23 cellular contexts compared by ENCODE assay signal in genomic region chr11:76717369-76717768, GRCh38. TPM values are rescaled to one million over a fixed set of nuclear protein-coding genes. Genes with fewer than 3 reads are reported as not detected.
DNase-seq lines count a peak whose midpoint lies in the region; ATAC-seq, FAIRE-seq and TF ChIP-seq lines count a peak whose summit lies in the region.
"Had no signal": no experiment of that assay in that cellular context is flagged by ENCODE, and none has a peak within 500 bp of the region (broad histone marks: within the 10 kb centered on the region; RNA-seq: fewer than 3 reads in every experiment).

No MANE protein-coding gene starts in this region.

- H4K20me1 ChIP-seq in K562 (replicated peaks; ENCODE audit: control insufficient read depth, insufficient read depth, low read length) (no peaks in the 10 kb centered on the region), neural progenitor cell (ENCODE audit: low read depth) (peaks cover 3% of the 10 kb centered on the region)

- TF ChIP-seq EP300 in K562 (IDR thresholded peaks at IDR 0.05; ENCODE audit: low read length): no peak

- no peaks in the 10 kb centered on the region for H3K9me1 ChIP-seq in K562 (ENCODE audit: control insufficient read depth, insufficient read depth, low read length)

- no peak overlapping the region for H3K56ac ChIP-seq in mesendoderm (ENCODE audit: low read length)

- 32% methylated on average over 4 of the region's 4 CpGs for WGBS in K562 (ENCODE audit: insufficient coverage, low coverage, missing lambda C conversion rate)
- WGBS in mesendoderm (ENCODE audit: extremely low coverage, insufficient coverage, low lambda C conversion rate): no CpG with 5 or more reads among the region's 4 CpGs

- H3K4me3 ChIP-seq in HEK293 (ENCODE audit: low read depth, low read length) (no peak overlapping the region), K562 (no peak overlapping the region), mesendoderm (ENCODE audit: low read length) (no peak overlapping the region), neural progenitor cell (no peak overlapping the region)
- H3K4me3 ChIP-seq: A549; BLaER1 treated with 17β-estradiol and CSF1 and Interleukin-3, amounts not matched to agents 10 nM and 100 nM had no signal

- H3K9ac ChIP-seq in K562 (ENCODE audit: insufficient read depth in 1 of 2, low read depth in 2 of 2, low read length in 2 of 2): no peak overlapping the region
- no peak overlapping the region for H3K9ac ChIP-seq in mesendoderm (ENCODE audit: low read length)
- no peak overlapping the region for H3K9ac ChIP-seq in neural progenitor cell
- H3K9ac ChIP-seq: BLaER1 treated with 17β-estradiol and CSF1 and Interleukin-3, amounts not matched to agents 10 nM and 100 nM had no signal

- H3F3A ChIP-seq in neural progenitor cell (ENCODE audit: low read depth): no peaks in the 10 kb centered on the region

- no peaks in the 10 kb centered on the region for H3K36me3 ChIP-seq in HEK293 (ENCODE audit: control insufficient read depth in 2 of 2, insufficient read depth in 1 of 2, low read length in 2 of 2)
- H3K36me3 ChIP-seq in K562 (ENCODE audit: control insufficient read depth, insufficient read depth, low read length): no peaks in the 10 kb centered on the region
- H3K36me3 ChIP-seq in mesendoderm (ENCODE audit: control insufficient read depth, insufficient read depth, low read length): no peaks in the 10 kb centered on the region
- H3K36me3 ChIP-seq in neural progenitor cell: no peaks in the 10 kb centered on the region
- H3K36me3 ChIP-seq: BLaER1 treated with 17β-estradiol and CSF1 and Interleukin-3, amounts not matched to agents 10 nM and 100 nM had no signal

- no peak overlapping the region for H2BK5ac ChIP-seq in mesendoderm (ENCODE audit: low read length)

- no peak for TF ChIP-seq RAD21 in K562 (CRISPR knock-in tag; conservative IDR thresholded peaks at IDR 0.05 in 1 of 2, IDR thresholded peaks at IDR 0.05 in 1 of 2)

- CTCF ChIA-PET in HEK293 (lab: Yijun Ruan, JAX) (interaction anchor here (0.5 to 1.6 kb wide), 3 partner anchors 19 to 319 kb away, joined by 3 read pairs; no protein-coding TSS in a partner anchor), K562 (lab: Yijun Ruan, JAX; ENCODE audit: low intra/inter-chr PET ratio) (no interaction called here)

- no peak overlapping the region for H4K8ac ChIP-seq in mesendoderm (ENCODE audit: low read depth, low read length)

- no peak overlapping the region for H3K4me3 Mint-ChIP-seq in neural progenitor cell
- H3K4me3 Mint-ChIP-seq: B cell; CD4-positive, alpha-beta T cell; CD8-positive, alpha-beta T cell had no signal

- no peak overlapping the region for H2AK5ac ChIP-seq in mesendoderm (ENCODE audit: low read length)

- no TSS peak for BruUV-seq in K562 (replicated peaks; lab: Mats Ljungman, UMichigan)

- no peaks in the 10 kb centered on the region for H3K9me3 ChIP-seq in HEK293 (ENCODE audit: control insufficient read depth, insufficient read depth, low read depth, low read length)
- H3K9me3 ChIP-seq in K562 (replicated peaks; ENCODE audit: control insufficient read depth, insufficient read depth, low read depth, low read length): no peaks in the 10 kb centered on the region
- no peaks in the 10 kb centered on the region for H3K9me3 ChIP-seq in neural progenitor cell (ENCODE audit: low read depth)
- H3K9me3 ChIP-seq: A549; BLaER1 treated with 17β-estradiol and CSF1 and Interleukin-3, amounts not matched to agents 10 nM and 100 nM; Caco-2 had no signal

- peaks cover 14% of the 10 kb centered on the region for H3K27me3 Mint-ChIP-seq in neural progenitor cell (ENCODE audit: insufficient read depth, low read depth)

- H3K27me3 ChIP-seq in K562 (ENCODE audit: control insufficient read depth in 2 of 2, insufficient read depth in 2 of 2, low read length in 2 of 2) (no peaks in the 10 kb centered on the region), mesendoderm (ENCODE audit: insufficient read depth, low read length, poor library complexity) (no peaks in the 10 kb centered on the region), neural progenitor cell (no peaks in the 10 kb centered on the region)
- H3K27me3 ChIP-seq: BLaER1 treated with 17β-estradiol and CSF1 and Interleukin-3, amounts not matched to agents 10 nM and 100 nM had no signal

- H3K27ac ChIP-seq in HEK293 (ENCODE audit: extremely low read depth, low read depth, low read length): no peak overlapping the region
- no peak overlapping the region for H3K27ac ChIP-seq in K562 (ENCODE audit: extremely low read depth, low read depth, low read length)
- no peak overlapping the region for H3K27ac ChIP-seq in mesendoderm (ENCODE audit: low read depth, low read length)
- H3K27ac ChIP-seq in neural progenitor cell: no peak overlapping the region
- H3K27ac ChIP-seq: 22Rv1; A549; BLaER1 treated with 17β-estradiol and CSF1 and Interleukin-3, amounts not matched to agents 10 nM and 100 nM; C4-2B had no signal

- DNase-seq in K562 (ENCODE audit: extremely low read depth in 1 of 4, low spot score in 3 of 4) (no peak), mesendoderm (no peak), cerebellum (ENCODE audit: low spot score) (no peak), SHP77 (lab: John Stamatoyannopoulos, UW) (no peak), neural progenitor cell (ENCODE audit: low spot score) (no peak)
- DNase-seq: AML-193; Caco-2; Calu3; CD4-positive, alpha-beta T cell; CD8-positive, alpha-beta T cell; DMS79 treated with DMSO at 0.1 percent for 48 hours; GF-D8 had no signal

- in situ Hi-C loops in K562 (cut with MboI): no loop called here

- intact Hi-C loops in K562 (cut with micrococcal nuclease): no loop called here

- H3K79me2 ChIP-seq in K562 (ENCODE audit: control insufficient read depth, insufficient read depth, low read length) (no peaks in the 10 kb centered on the region), mesendoderm (ENCODE audit: control insufficient read depth, insufficient read depth, low read length) (no peaks in the 10 kb centered on the region), neural progenitor cell (ENCODE audit: low read depth) (no peaks in the 10 kb centered on the region)

- no peaks in the 10 kb centered on the region for H3K36me3 Mint-ChIP-seq in neural progenitor cell
- H3K36me3 Mint-ChIP-seq: CD8-positive, alpha-beta T cell had no signal

- POLR2A ChIA-PET in HEK293 (lab: Yijun Ruan, JAX) (no interaction called here), K562 (lab: Yijun Ruan, JAX) (interaction anchor here (1.1 to 1.2 kb wide), 2 partner anchors 11 to 15 kb away, joined by 3 to 5 read pairs; no protein-coding TSS in a partner anchor)

- no peak for ATAC-seq in K562
- ATAC-seq: A549; CD8-positive, alpha-beta T cell had no signal

- peak overlapping the region; percentile 35 for H3K23ac ChIP-seq in mesendoderm (ENCODE audit: low read length)

- peaks cover 8% of the 10 kb centered on the region for H3K4me1 Mint-ChIP-seq in neural progenitor cell

- TF ChIP-seq CTCF in HEK293 (tag by site-specific recombination; IDR thresholded peaks at IDR 0.05) (no peak), K562 (IDR thresholded peaks at IDR 0.05 in 2 of 3, conservative IDR thresholded peaks at IDR 0.05 in 1 of 3; ENCODE audit: insufficient read depth in 2 of 3, low read depth in 1 of 3, low read length in 3 of 3) (no peak), neural progenitor cell (IDR thresholded peaks at IDR 0.05) (no peak)

- no peaks in the 10 kb centered on the region for H3K9me3 Mint-ChIP-seq in neural progenitor cell
- H3K9me3 Mint-ChIP-seq: CD4-positive, alpha-beta T cell; CD8-positive, alpha-beta T cell had no signal

- H3K18ac ChIP-seq in mesendoderm (ENCODE audit: low read length): no peak overlapping the region

- FAIRE-seq in K562 (lab: Jason Lieb, UNC): no peak
- FAIRE-seq: A549, D721Med, G401.6, GM12891, GM19239 had no signal

- no peak overlapping the region for H4K5ac ChIP-seq in mesendoderm (ENCODE audit: low read length)

- H3K4ac ChIP-seq in mesendoderm (ENCODE audit: low read depth, low read length): no peak overlapping the region

- H2AFZ ChIP-seq in K562 (ENCODE audit: low read depth, low read length) (no peak overlapping the region), neural progenitor cell (replicated peaks) (no peak overlapping the region)

- H3K27ac Mint-ChIP-seq in neural progenitor cell: no peak overlapping the region
- H3K27ac Mint-ChIP-seq: B cell; CD4-positive, alpha-beta T cell; CD8-positive, alpha-beta T cell had no signal

- H3K4me1 ChIP-seq in HEK293 (ENCODE audit: control insufficient read depth, insufficient read depth, low read length) (no peaks in the 10 kb centered on the region), K562 (replicated peaks in 1 of 2; ENCODE audit: control insufficient read depth in 2 of 2, insufficient read depth in 2 of 2, low read length in 2 of 2) (peaks cover 4 to 25% of the 10 kb centered on the region in 2 experiments; a peak in 4 of 5 replicates), mesendoderm (ENCODE audit: control insufficient read depth, low read depth, low read length) (no peaks in the 10 kb centered on the region), neural progenitor cell (no peaks in the 10 kb centered on the region)

- H2BK120ac ChIP-seq in mesendoderm (ENCODE audit: low read depth, low read length): no peak overlapping the region

- no peak overlapping the region for H2BK15ac ChIP-seq in mesendoderm (replicated peaks; ENCODE audit: low read depth)

- no peak for TF ChIP-seq POLR2A in K562 (conservative IDR thresholded peaks at IDR 0.05)

- no peaks in the 10 kb centered on the region for H3K79me1 ChIP-seq in mesendoderm (ENCODE audit: low read length)

- H3K4me2 ChIP-seq in K562 (ENCODE audit: insufficient read depth, low read length) (no peak overlapping the region), mesendoderm (ENCODE audit: low read length) (no peak overlapping the region), neural progenitor cell (no peak overlapping the region)
- H3K4me2 ChIP-seq: A549; BLaER1 treated with 17β-estradiol and CSF1 and Interleukin-3, amounts not matched to agents 10 nM and 100 nM had no signal

RNA-seq across cellular contexts. Expression of gene LRRC32, which starts 46.8 kb away (rescaled TPM):
- 0.21 and 0.65 TPM in 2 replicates for total RNA-seq in K562 (2011; cell fraction: chromatin; rRNA removed; ENCODE audit: low replicate concordance)
- 0.79 and 1.3 TPM in 2 replicates for total RNA-seq in K562 (2011; cell fraction: nucleolus; rRNA removed)
- total RNA-seq in K562 (2011; cell fraction: nucleoplasm; rRNA removed): 0.76 and 0.81 TPM in 2 replicates
- total RNA-seq in K562 (2014; rRNA removed): 0.16 and 0.50 TPM in 2 replicates
- 0.16 TPM in 1 of 2 replicates, not detected in the other for total RNA-seq in K562 (2014; rRNA removed; fragmentation: Illumina TruSeq; extraction: Trizol)
- total RNA-seq in K562 (2015; rRNA removed; fragmentation: Illumina TruSeq; extraction: Trizol): not detected in 2 replicates
- 0.20 and 0.31 TPM in 2 replicates for total RNA-seq in K562 (2021)
- polyA plus RNA-seq in K562 (2011; rRNA removed): 0.10 and 0.47 TPM in 2 replicates
- polyA plus RNA-seq in K562 (2011; cell fraction: cytosol; rRNA removed): 0.44 and 0.48 TPM in 2 replicates
- polyA plus RNA-seq in K562 (2011; cell fraction: nucleus; rRNA removed): 0.41 and 0.63 TPM in 2 replicates
- 0.12 and 0.65 TPM in 2 replicates for polyA plus RNA-seq in K562 (2012)
- polyA plus RNA-seq in K562 (2014; fragmentation: Illumina TruSeq; extraction: Trizol): 0.18 and 0.44 TPM in 2 replicates
- not detected for polyA plus RNA-seq in K562 (2014; fragmentation: Nextera tagmentation; extraction: Ambion mirVana)
- polyA plus RNA-seq in K562 (2014; rRNA removed): 0.08 TPM in 1 of 2 replicates, not detected in the other
- 0.53 and 0.57 TPM in 2 replicates for polyA minus RNA-seq in K562 (2011; rRNA and poly(A)+ RNA removed)
- 0.55 and 0.67 TPM in 2 replicates for polyA minus RNA-seq in K562 (2011; cell fraction: cytosol; rRNA and poly(A)+ RNA removed)
- 0.13 and 0.56 TPM in 2 replicates for polyA minus RNA-seq in K562 (2011; cell fraction: nucleus; rRNA and poly(A)+ RNA removed)
- polyA plus RNA-seq in mesendoderm (2013, experiment 1 of 2): 0.76 TPM
- polyA plus RNA-seq in mesendoderm (2013, experiment 2 of 2): 0.84 TPM
- 3.6 TPM for total RNA-seq in cerebellum
- total RNA-seq in neural progenitor cell (ENCODE audit: low replicate concordance): 0.21 and 1.1 TPM in 2 replicates
- total RNA-seq: A172, Calu3 had no signal
